ENCODE assay signal across 8 cellular contexts in genomic region chr5:98771389-98772109, GRCh38. TPM values are rescaled to one million over a fixed set of nuclear protein-coding genes. Genes with fewer than 3 reads are reported as not detected.
DNase-seq lines count a peak whose midpoint lies in the region; ATAC-seq and TF ChIP-seq lines count a peak whose summit lies in the region.

No MANE protein-coding gene starts in this region.

- ATAC-seq in GM18861 (IDR thresholded peaks at IDR 0.05; ENCODE audit: unreplicated experiment) (peak; percentile 31), sciatic nerve (peak; percentile 44), GM18519 (IDR thresholded peaks at IDR 0.05; ENCODE audit: low FRiP score, unreplicated experiment) (no peak)

- no peaks in the 10 kb centered on the region for H3K27me3 ChIP-seq in brain microvascular endothelial cell (replicated peaks)

- TF ChIP-seq CTCF in brain microvascular endothelial cell (IDR thresholded peaks at IDR 0.05; ENCODE audit: low read depth, low read length, missing control alignments): peak; percentile 89

- in situ Hi-C loops in brain microvascular endothelial cell (cut with HindIII; ENCODE audit: low pct_ligation_motif_present, low sequenced_read_pairs): loop anchor here (25.0 kb wide), 1 partner anchor 334 kb away; no protein-coding TSS in a partner anchor

- peak overlapping the region; percentile 85 for H3K27ac ChIP-seq in brain microvascular endothelial cell

- peaks cover 6% of the 10 kb centered on the region for H3K36me3 ChIP-seq in brain microvascular endothelial cell (replicated peaks)

- DNase-seq in AML-193 (lab: John Stamatoyannopoulos, UW) (peak; percentile 70 to 77), NCI-H1105 treated with DMSO at 0.1 percent for 48 hours (lab: John Stamatoyannopoulos, UW) (peak; percentile 79), SKM-1 (lab: John Stamatoyannopoulos, UW; ENCODE audit: unreplicated experiment) (peak; percentile 47), brain microvascular endothelial cell (peak; percentile 90), sciatic nerve (ENCODE audit: low spot score) (peak; percentile 70)

- intact Hi-C loops in sciatic nerve (cut with DNase I): no loop called here

- H3K4me3 ChIP-seq in brain microvascular endothelial cell (ENCODE audit: low read depth, low read length) (peak overlapping the region; percentile 67), iPS-11a (ENCODE audit: low read depth, low read length) (peak overlapping the region; percentile 73)

RNA-seq across cellular contexts. Expression of gene RGMB, which starts 1.9 kb away (rescaled TPM):
- 20.2 TPM for total RNA-seq in sciatic nerve
